Comparison of ENCODE assay signal across 8 cellular contexts in the genomic region with DNA sequence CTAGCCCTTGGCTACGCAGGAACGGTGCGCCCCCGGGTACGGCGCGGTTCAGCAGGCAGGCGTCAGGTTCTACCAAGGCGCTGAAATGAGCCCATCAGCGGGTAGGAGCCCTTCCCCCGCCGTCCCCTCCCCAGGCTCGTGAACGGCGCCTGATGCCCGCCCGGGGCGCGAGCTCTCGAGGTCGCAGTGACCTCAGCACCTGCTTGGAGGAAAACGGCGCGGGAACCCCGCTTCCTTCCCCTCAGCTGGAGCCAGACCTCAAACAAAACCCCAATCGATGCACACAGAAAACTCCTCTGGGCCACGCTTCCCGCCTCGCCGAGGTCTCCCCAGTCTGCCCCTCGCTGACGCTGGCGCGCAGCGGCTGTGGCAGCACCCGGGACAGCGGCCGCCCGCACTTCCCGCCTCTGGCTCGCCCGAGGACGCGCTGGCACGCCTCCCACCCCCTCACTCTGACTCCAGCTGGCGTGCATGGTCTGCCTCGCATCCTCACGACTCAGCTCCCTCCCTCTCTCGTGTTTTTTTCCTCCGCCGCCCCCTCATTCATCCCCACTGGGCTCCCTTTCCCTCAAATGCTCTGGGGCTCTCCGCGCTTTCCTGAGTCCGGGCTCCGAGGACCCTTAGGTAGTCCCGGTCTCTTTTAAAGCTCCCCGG. TPM values are rescaled to one million over a fixed set of nuclear protein-coding genes. Genes with fewer than 3 reads are reported as not detected.
DNase-seq lines count a peak whose midpoint lies in the region; ATAC-seq and TF ChIP-seq lines count a peak whose summit lies in the region.

No MANE protein-coding gene starts in this region.

- no peak overlapping the region for H3K27ac ChIP-seq in heart right ventricle

- H3K36me3 ChIP-seq in heart right ventricle: no peaks in the 10 kb centered on the region

- H3K27ac Mint-ChIP-seq in stimulated activated naive CD8-positive, alpha-beta T cell treated with anti-CD3 and anti-CD28 coated beads, Interleukin-15, amount 100 ng/mL, for 72 hours: no peak overlapping the region

- peaks cover 32% of the 10 kb centered on the region for H3K4me1 Mint-ChIP-seq in activated T-cell treated with anti-CD3 and anti-CD28 coated beads, Interleukin-2, amount 50 U/mL, for 4 hours (ENCODE audit: low read depth)
- H3K4me1 Mint-ChIP-seq in stimulated activated naive CD8-positive, alpha-beta T cell treated with anti-CD3 and anti-CD28 coated beads, Interleukin-15, amount 100 ng/mL, for 72 hours: peaks cover 44% of the 10 kb centered on the region

- ATAC-seq in heart right ventricle (peak in 7 of 8 donors; percentile 40 to 70 (median 56)), Right ventricle myocardium superior (ENCODE audit: poor library complexity) (no peak), GM18861 (IDR thresholded peaks at IDR 0.05; ENCODE audit: unreplicated experiment) (no peak)
- ATAC-seq in activated T-cell treated with anti-CD3 and anti-CD28 coated beads, Interleukin-2, amount 50 U/mL, for 4 hours: peak; percentile 71 to 79
- peak; percentile 87 for ATAC-seq in stimulated activated naive CD8-positive, alpha-beta T cell treated with anti-CD3 and anti-CD28 coated beads, Interleukin-15, amount 100 ng/mL, for 72 hours

- no peaks in the 10 kb centered on the region for H3K9me3 ChIP-seq in heart right ventricle

- intact Hi-C loops in heart right ventricle (cut with DNase I) (no loop called here), Right ventricle myocardium superior (cut with DNase I) (no loop called here)

- H3K27me3 Mint-ChIP-seq in activated T-cell treated with anti-CD3 and anti-CD28 coated beads, Interleukin-2, amount 50 U/mL, for 4 hours (ENCODE audit: low read depth): peaks cover 82% of the 10 kb centered on the region
- H3K27me3 Mint-ChIP-seq in stimulated activated naive CD8-positive, alpha-beta T cell treated with anti-CD3 and anti-CD28 coated beads, Interleukin-15, amount 100 ng/mL, for 72 hours: no peaks in the 10 kb centered on the region

- WGBS in heart right ventricle, 2 donors: 1% methylated on average over 57 of the region's 57 CpGs

- DNase-seq in heart right ventricle (peak; percentile 9 to 20), Right ventricle myocardium superior (no peak), kidney tubule cell (ENCODE audit: low spot score) (peak; percentile 38), SW480 (ENCODE audit: low spot score) (no peak), NCI-H1694 treated with DMSO at 0.1 percent for 48 hours (lab: John Stamatoyannopoulos, UW) (no peak)
- no peak for DNase-seq in activated T-cell treated with anti-CD3 and anti-CD28 coated beads, Interleukin-2, amount 50 U/mL, for 4 hours
- DNase-seq in stimulated activated naive CD8-positive, alpha-beta T cell treated with anti-CD3 and anti-CD28 coated beads, Interleukin-15, amount 100 ng/mL, for 72 hours: peak; percentile 48 to 62

- H3K36me3 Mint-ChIP-seq in activated T-cell treated with anti-CD3 and anti-CD28 coated beads, Interleukin-2, amount 50 U/mL, for 4 hours (ENCODE audit: insufficient read depth): no peaks in the 10 kb centered on the region

- no peak for TF ChIP-seq CTCF in heart right ventricle (IDR thresholded peaks at IDR 0.05)

- H3K4me1 ChIP-seq in heart right ventricle: peaks cover 0 to 34% (median 23%) of the 10 kb centered on the region in 9 donors

- no peaks in the 10 kb centered on the region for H3K9me3 Mint-ChIP-seq in activated T-cell treated with anti-CD3 and anti-CD28 coated beads, Interleukin-2, amount 50 U/mL, for 4 hours
- H3K9me3 Mint-ChIP-seq in stimulated activated naive CD8-positive, alpha-beta T cell treated with anti-CD3 and anti-CD28 coated beads, Interleukin-15, amount 100 ng/mL, for 72 hours: no peaks in the 10 kb centered on the region

- H3K4me3 ChIP-seq in heart right ventricle: peak overlapping the region in 1 of 10 donors; percentile 5

- peak overlapping the region; percentile 51 for H3K4me3 Mint-ChIP-seq in activated T-cell treated with anti-CD3 and anti-CD28 coated beads, Interleukin-2, amount 50 U/mL, for 4 hours
- peak overlapping the region; percentile 67 to 74 for H3K4me3 Mint-ChIP-seq in stimulated activated naive CD8-positive, alpha-beta T cell treated with anti-CD3 and anti-CD28 coated beads, Interleukin-15, amount 100 ng/mL, for 72 hours

- peaks cover 34 to 100% (median 98%) of the 10 kb centered on the region in 7 donors for H3K27me3 ChIP-seq in heart right ventricle

RNA-seq across cellular contexts. Expression of gene GAD2, which starts 0.5 kb away (rescaled TPM):
- total RNA-seq in heart right ventricle (not detected), Right ventricle myocardium superior (not detected)
- polyA plus RNA-seq in heart right ventricle: not detected
- not detected for total RNA-seq in activated T-cell treated with anti-CD3 and anti-CD28 coated beads, Interleukin-2, amount 50 U/mL, for 4 hours

Comparison
In these comparisons a context has a peak if more than half of its experiments do, and no peak if none do; other contexts are left out.
1. ATAC-seq: peak in heart right ventricle (7 of 8), activated T-cell treated with anti-CD3 and anti-CD28 coated beads, Interleukin-2, amount 50 U/mL, for 4 hours (2 of 2) and stimulated activated naive CD8-positive, alpha-beta T cell treated with anti-CD3 and anti-CD28 coated beads, Interleukin-15, amount 100 ng/mL, for 72 hours (single experiment); none in Right ventricle myocardium superior (single experiment) and GM18861 (single experiment).
2. DNase-seq: peak in heart right ventricle (2 of 2), kidney tubule cell (single experiment) and stimulated activated naive CD8-positive, alpha-beta T cell treated with anti-CD3 and anti-CD28 coated beads, Interleukin-15, amount 100 ng/mL, for 72 hours (2 of 2); none in Right ventricle myocardium superior (single experiment), activated T-cell treated with anti-CD3 and anti-CD28 coated beads, Interleukin-2, amount 50 U/mL, for 4 hours (single experiment), SW480 (single experiment) and NCI-H1694 treated with DMSO at 0.1 percent for 48 hours (single experiment).